ENCODE assay signal across 20 cellular contexts in the genomic region with DNA sequence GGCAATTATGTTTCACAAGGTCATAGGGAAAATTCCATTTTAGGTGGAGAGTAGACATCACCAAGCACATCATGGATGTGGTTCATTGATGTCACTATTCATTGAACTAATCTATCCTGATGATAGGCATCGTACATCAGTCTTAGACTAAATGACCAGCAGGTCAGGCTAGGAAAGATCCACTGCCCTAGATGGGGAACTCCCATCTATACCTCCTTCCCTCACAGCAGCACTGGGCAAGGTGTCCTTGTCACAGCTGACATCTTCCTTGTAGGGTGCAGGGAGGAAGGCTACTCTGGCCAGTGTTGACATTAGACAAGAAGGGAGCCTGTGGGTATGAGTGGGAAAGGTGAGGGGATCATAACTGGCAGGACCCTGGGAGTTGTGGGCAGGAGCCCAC.
DNase-seq lines count a peak whose midpoint lies in the region; ATAC-seq and TF ChIP-seq lines count a peak whose summit lies in the region.
"Had no signal": no experiment of that assay in that cellular context is flagged by ENCODE, and none has a peak within 500 bp of the region (broad histone marks: within the 10 kb centered on the region; RNA-seq: fewer than 3 reads in every experiment).

No MANE protein-coding gene starts in this region.

- ATAC-seq in heart right ventricle = no peak
- no peak for ATAC-seq in left lobe of liver
- ATAC-seq in SK-N-SH treated with all-trans-retinoic acid at 6 μM for 48 hours = no peak
- ATAC-seq: CD8-positive, alpha-beta T cell; GM12878; GM23338; HCT116 had no signal

- H3K27me3 Mint-ChIP-seq in osteocyte (ENCODE audit: unreplicated experiment) = peaks cover 23% of the 10 kb centered on the region

- H3K27me3 ChIP-seq in right atrium auricular region (peaks cover 0 to 3% of the 10 kb centered on the region in 2 donors), heart right ventricle (peaks cover 0 to 23% (median 0%) of the 10 kb centered on the region in 7 donors)
- H3K27me3 ChIP-seq: BLaER1 had no signal

- H3K4me3 Mint-ChIP-seq in osteocyte (ENCODE audit: unreplicated experiment) = no peak overlapping the region
- H3K4me3 Mint-ChIP-seq: B cell; CD8-positive, alpha-beta T cell; GM23338; H9 had no signal

- H3K27ac ChIP-seq in right atrium auricular region (no peak overlapping the region), heart right ventricle (no peak overlapping the region)
- H3K27ac ChIP-seq: 22Rv1, BLaER1, C4-2B had no signal

- peaks cover 11% of the 10 kb centered on the region for H3K4me1 Mint-ChIP-seq in osteocyte (ENCODE audit: unreplicated experiment)

- DNase-seq in right atrium auricular region (ENCODE audit: low spot score) (peak; percentile 23), heart right ventricle (no peak), left lobe of liver (ENCODE audit: low spot score) (peak; percentile 3), osteocyte (ENCODE audit: extremely low spot score, unreplicated experiment) (peak; percentile 27), NOMO-1 (lab: John Stamatoyannopoulos, UW; ENCODE audit: unreplicated experiment in 2 of 2) (no peak), ecto neural progenitor cell (ENCODE audit: low spot score) (no peak)
- DNase-seq: Caco-2; CD4-positive, CD25-positive, alpha-beta regulatory T cell; CD8-positive, alpha-beta T cell; DMS153; DND-41; H9 had no signal

- H3K27ac Mint-ChIP-seq in osteocyte (ENCODE audit: unreplicated experiment) = no peak overlapping the region
- H3K27ac Mint-ChIP-seq: B cell; CD4-positive, CD25-positive, alpha-beta regulatory T cell; CD8-positive, alpha-beta T cell; GM23338; H9 had no signal

- H3K9me3 Mint-ChIP-seq in osteocyte (ENCODE audit: unreplicated experiment) = no peaks in the 10 kb centered on the region
- H3K9me3 Mint-ChIP-seq: CD4-positive, CD25-positive, alpha-beta regulatory T cell; CD8-positive, alpha-beta T cell; GM23338; H9 had no signal

- no peaks in the 10 kb centered on the region for H3K9me3 ChIP-seq in right atrium auricular region
- H3K9me3 ChIP-seq in heart right ventricle = no peaks in the 10 kb centered on the region
- H3K9me3 ChIP-seq: BLaER1, Caco-2 had no signal

- no peaks in the 10 kb centered on the region for H3K36me3 ChIP-seq in right atrium auricular region
- no peaks in the 10 kb centered on the region for H3K36me3 ChIP-seq in heart right ventricle

- TF ChIP-seq CTCF in right atrium auricular region (IDR thresholded peaks at IDR 0.05) (no peak), heart right ventricle (IDR thresholded peaks at IDR 0.05) (no peak), osteocyte (IDR thresholded peaks at IDR 0.05) (no peak)

- H3K4me3 ChIP-seq in right atrium auricular region (no peak overlapping the region), heart right ventricle (no peak overlapping the region)
- H3K4me3 ChIP-seq: BLaER1, GM12878, GM23338 had no signal

- H3K4me1 ChIP-seq in right atrium auricular region = peaks cover 0 to 5% of the 10 kb centered on the region in 2 donors
- peaks cover 0 to 20% (median 7%) of the 10 kb centered on the region in 9 donors for H3K4me1 ChIP-seq in heart right ventricle
- H3K4me1 ChIP-seq: Caco-2 had no signal

- intact Hi-C loops in heart right ventricle (cut with DNase I) = loop anchor here in 1 of 10 donors (10.0 kb wide), 1 partner anchor 1294 kb away; no protein-coding TSS in a partner anchor

- no peaks in the 10 kb centered on the region for H3K36me3 Mint-ChIP-seq in osteocyte (ENCODE audit: unreplicated experiment)
- H3K36me3 Mint-ChIP-seq: CD4-positive, CD25-positive, alpha-beta regulatory T cell; CD8-positive, alpha-beta T cell had no signal

- WGBS in heart right ventricle, 2 donors = 95 to 96% methylated on average over 1 of the region's 1 CpG

TF ChIP-seq in SK-N-SH treated with all-trans-retinoic acid at 6 μM for 48 hours, 23 proteins besides CTCF, POLR2A, EP300 and RAD21:
- TF ChIP-seq, protein P1, sequence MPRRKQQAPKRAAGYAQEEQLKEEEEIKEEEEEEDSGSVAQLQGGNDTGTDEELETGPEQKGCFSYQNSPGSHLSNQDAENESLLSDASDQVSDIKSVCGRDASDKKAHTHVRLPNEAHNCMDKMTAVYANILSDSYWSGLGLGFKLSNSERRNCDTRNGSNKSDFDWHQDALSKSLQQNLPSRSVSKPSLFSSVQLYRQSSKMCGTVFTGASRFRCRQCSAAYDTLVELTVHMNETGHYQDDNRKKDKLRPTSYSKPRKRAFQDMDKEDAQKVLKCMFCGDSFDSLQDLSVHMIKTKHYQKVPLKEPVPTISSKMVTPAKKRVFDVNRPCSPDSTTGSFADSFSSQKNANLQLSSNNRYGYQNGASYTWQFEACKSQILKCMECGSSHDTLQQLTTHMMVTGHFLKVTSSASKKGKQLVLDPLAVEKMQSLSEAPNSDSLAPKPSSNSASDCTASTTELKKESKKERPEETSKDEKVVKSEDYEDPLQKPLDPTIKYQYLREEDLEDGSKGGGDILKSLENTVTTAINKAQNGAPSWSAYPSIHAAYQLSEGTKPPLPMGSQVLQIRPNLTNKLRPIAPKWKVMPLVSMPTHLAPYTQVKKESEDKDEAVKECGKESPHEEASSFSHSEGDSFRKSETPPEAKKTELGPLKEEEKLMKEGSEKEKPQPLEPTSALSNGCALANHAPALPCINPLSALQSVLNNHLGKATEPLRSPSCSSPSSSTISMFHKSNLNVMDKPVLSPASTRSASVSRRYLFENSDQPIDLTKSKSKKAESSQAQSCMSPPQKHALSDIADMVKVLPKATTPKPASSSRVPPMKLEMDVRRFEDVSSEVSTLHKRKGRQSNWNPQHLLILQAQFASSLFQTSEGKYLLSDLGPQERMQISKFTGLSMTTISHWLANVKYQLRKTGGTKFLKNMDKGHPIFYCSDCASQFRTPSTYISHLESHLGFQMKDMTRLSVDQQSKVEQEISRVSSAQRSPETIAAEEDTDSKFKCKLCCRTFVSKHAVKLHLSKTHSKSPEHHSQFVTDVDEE (CRISPR knock-in tag; IDR thresholded peaks at IDR 0.05) = no peak
- TF ChIP-seq TCF4 (CRISPR knock-in tag; IDR thresholded peaks at IDR 0.05; ENCODE audit: borderline replicate concordance) (no peak), OSR1 (CRISPR knock-in tag; IDR thresholded peaks at IDR 0.05) (no peak), ESRRG (CRISPR knock-in tag; IDR thresholded peaks at IDR 0.05) (no peak)
- TF ChIP-seq, protein P2, sequence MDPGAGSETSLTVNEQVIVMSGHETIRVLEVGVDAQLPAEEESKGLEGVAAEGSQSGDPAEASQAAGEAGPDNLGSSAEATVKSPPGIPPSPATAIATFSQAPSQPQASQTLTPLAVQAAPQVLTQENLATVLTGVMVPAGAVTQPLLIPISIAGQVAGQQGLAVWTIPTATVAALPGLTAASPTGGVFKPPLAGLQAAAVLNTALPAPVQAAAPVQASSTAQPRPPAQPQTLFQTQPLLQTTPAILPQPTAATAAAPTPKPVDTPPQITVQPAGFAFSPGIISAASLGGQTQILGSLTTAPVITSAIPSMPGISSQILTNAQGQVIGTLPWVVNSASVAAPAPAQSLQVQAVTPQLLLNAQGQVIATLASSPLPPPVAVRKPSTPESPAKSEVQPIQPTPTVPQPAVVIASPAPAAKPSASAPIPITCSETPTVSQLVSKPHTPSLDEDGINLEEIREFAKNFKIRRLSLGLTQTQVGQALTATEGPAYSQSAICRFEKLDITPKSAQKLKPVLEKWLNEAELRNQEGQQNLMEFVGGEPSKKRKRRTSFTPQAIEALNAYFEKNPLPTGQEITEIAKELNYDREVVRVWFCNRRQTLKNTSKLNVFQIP (CRISPR knock-in tag; IDR thresholded peaks at IDR 0.05; ENCODE audit: borderline replicate concordance, low read depth) = no peak

Comparison
In these comparisons a context has a peak if more than half of its experiments do, and no peak if none do; other contexts are left out.
1. DNase-seq: peak in right atrium auricular region (single experiment), left lobe of liver (single experiment) and osteocyte (single experiment); none in heart right ventricle (0 of 2), NOMO-1 (0 of 2) and ecto neural progenitor cell (single experiment).